26 cellular contexts compared by ENCODE assay signal in the genomic region with DNA sequence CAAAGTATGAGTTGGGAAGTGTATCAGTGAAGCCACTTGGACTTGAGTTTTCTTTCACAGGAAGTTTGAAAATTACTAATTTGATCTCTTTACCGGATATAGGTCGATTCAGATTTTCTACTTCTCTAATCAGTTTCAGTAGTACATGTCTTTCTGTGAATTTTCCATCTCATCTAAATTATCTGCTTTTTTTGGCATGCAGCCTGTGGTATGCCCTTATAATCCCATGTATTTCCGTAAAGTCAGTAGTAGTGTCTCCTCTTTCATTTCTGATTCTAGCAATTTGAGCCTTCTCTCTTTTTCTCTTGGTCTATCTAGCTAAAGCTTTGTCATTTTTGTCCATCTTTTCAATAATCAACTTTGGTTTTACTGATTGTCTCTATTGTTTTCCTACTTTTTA.
"Had no signal": no experiment of that assay in that cellular context is flagged by ENCODE, and none has a peak within 500 bp of the region (broad histone marks: within the 10 kb centered on the region; RNA-seq: fewer than 3 reads in every experiment).

No MANE protein-coding gene starts in this region.

- H3K4me1 ChIP-seq: stomach, suprapubic skin, thyroid gland, tibial artery, transverse colon, upper lobe of left lung, upper lobe of right lung, uterus had no signal

- H3K9me3 ChIP-seq: suprapubic skin, testis, thoracic aorta, thyroid gland, tibial nerve, transverse colon, upper lobe of left lung, upper lobe of right lung, uterus, vagina had no signal

- H3K27me3 ChIP-seq: stomach, suprapubic skin, testis, thyroid gland, tibial artery, tibial nerve, transverse colon, upper lobe of left lung, upper lobe of right lung, uterus, vagina had no signal

- H3K36me3 ChIP-seq: stomach, suprapubic skin, thoracic aorta, thyroid gland, tibial artery, tibial nerve, transverse colon, upper lobe of left lung, upper lobe of right lung, uterus, vagina had no signal

- DNase-seq: stimulated activated CD4-positive, alpha-beta T cell treated with anti-CD3 and anti-CD28 coated beads, Interleukin-2, amount 100 ng/mL, for 48 hours; stimulated activated CD4-positive, alpha-beta T cell treated with anti-CD3 and anti-CD28 coated beads, Interleukin-4, amount 100 ng/mL, for 1 hour; stimulated activated CD4-positive, alpha-beta T cell treated with anti-CD3 and anti-CD28 coated beads, Interleukin-4, amount 100 ng/mL, for 24 hours; stimulated activated CD4-positive, alpha-beta T cell treated with anti-CD3 and anti-CD28 coated beads, Interleukin-4, amount 100 ng/mL, for 4 hours; stimulated activated CD8-positive, alpha-beta memory T cell treated with anti-CD3 and anti-CD28 coated beads, Interleukin-4, amount 100 ng/mL, for 48 hours; stimulated activated naive B cell treated with anti-CD40 and anti-IgM and Interleukin-4, amounts not matched to agents 10 μg/mL and 1 μg/mL and 100 μg/mL, for 72 hours; stimulated activated naive CD4-positive, alpha-beta T cell; stimulated activated naive CD4-positive, alpha-beta T cell treated with Interleukin-2 at 50 U/mL for 16 hours; stimulated activated naive CD8-positive, alpha-beta T cell treated with anti-CD3 and anti-CD28 coated beads, Interleukin-15, amount 100 ng/mL, for 72 hours; stimulated activated naive CD8-positive, alpha-beta T cell treated with anti-CD3 and anti-CD28 coated beads, Interleukin-15, Interleukin-2, amounts not matched to agents 100 U/mL and 50 U/mL, for 24 hours; stomach; substantia nigra; testis; thyroid gland; tibial artery; transverse colon; trophoblast cell; upper lobe of left lung; upper lobe of right lung; uterus had no signal

- H3K27ac ChIP-seq: stomach, suprapubic skin, testis, thoracic aorta, thyroid gland, tibial artery, tibial nerve, transverse colon, upper lobe of left lung, upper lobe of right lung, uterus, vagina had no signal

- ATAC-seq: stimulated activated effector memory CD8-positive, alpha-beta T cell treated with anti-CD3 and anti-CD28 coated beads, Interleukin-12 subunit alpha, Interleukin-12 subunit beta, amount 100 ng/mL, for 72 hours; stimulated activated memory B cell treated with anti-CD40 and anti-IgM and Interleukin-4, amounts not matched to agents 10 μg/mL and 1 μg/mL and 100 μg/mL, for 72 hours; stimulated activated naive B cell treated with anti-CD40 and anti-IgM and Interleukin-4, amounts not matched to agents 10 μg/mL and 1 μg/mL and 100 μg/mL, for 72 hours; stimulated activated naive CD8-positive, alpha-beta T cell treated with anti-CD3 and anti-CD28 coated beads, Interleukin-15, amount 100 ng/mL, for 72 hours; stimulated activated naive CD8-positive, alpha-beta T cell treated with anti-CD3 and anti-CD28 coated beads, Interleukin-15, Interleukin-2, amounts not matched to agents 100 U/mL and 50 U/mL, for 24 hours; upper lobe of right lung had no signal

- H3K4me3 ChIP-seq: stomach, suprapubic skin, testis, thoracic aorta, thyroid gland, tibial artery, tibial nerve, transverse colon, upper lobe of left lung, upper lobe of right lung, uterus, vagina had no signal
